Comparison of ENCODE assay signal across 7 cellular contexts in genomic region chr4:5716391-5716790, GRCh38. TPM values are rescaled to one million over a fixed set of nuclear protein-coding genes. Genes with fewer than 3 reads are reported as not detected.
"Had no signal": no experiment of that assay in that cellular context is flagged by ENCODE, and none has a peak within 500 bp of the region (broad histone marks: within the 10 kb centered on the region; RNA-seq: fewer than 3 reads in every experiment).

No MANE protein-coding gene starts in this region.

- H3K9ac ChIP-seq: GM23248 had no signal

- H3K27ac Mint-ChIP-seq: IgD-negative memory B cell had no signal

- FAIRE-seq: HTR-8/SVneo had no signal

- H3K27ac ChIP-seq: GM23248 had no signal

- DNase-seq: GM23248, GOT3, H7, HCEC 1CT had no signal

- H3K4me3 ChIP-seq: GM23248 had no signal

- H2AFZ ChIP-seq: GM23248 had no signal

- H3K36me3 Mint-ChIP-seq: IgD-negative memory B cell had no signal

- H3K4me3 Mint-ChIP-seq: IgD-negative memory B cell had no signal

RNA-seq across cellular contexts. Expression of gene EVC, which starts 5.4 kb away (rescaled TPM):
- total RNA-seq: HT-29 had no signal

RNA-seq across cellular contexts. Expression of gene EVC2, which starts 8.0 kb away (rescaled TPM):
- total RNA-seq: HT-29 had no signal
